1 cellular context compared by ENCODE assay signal in the genomic region with DNA sequence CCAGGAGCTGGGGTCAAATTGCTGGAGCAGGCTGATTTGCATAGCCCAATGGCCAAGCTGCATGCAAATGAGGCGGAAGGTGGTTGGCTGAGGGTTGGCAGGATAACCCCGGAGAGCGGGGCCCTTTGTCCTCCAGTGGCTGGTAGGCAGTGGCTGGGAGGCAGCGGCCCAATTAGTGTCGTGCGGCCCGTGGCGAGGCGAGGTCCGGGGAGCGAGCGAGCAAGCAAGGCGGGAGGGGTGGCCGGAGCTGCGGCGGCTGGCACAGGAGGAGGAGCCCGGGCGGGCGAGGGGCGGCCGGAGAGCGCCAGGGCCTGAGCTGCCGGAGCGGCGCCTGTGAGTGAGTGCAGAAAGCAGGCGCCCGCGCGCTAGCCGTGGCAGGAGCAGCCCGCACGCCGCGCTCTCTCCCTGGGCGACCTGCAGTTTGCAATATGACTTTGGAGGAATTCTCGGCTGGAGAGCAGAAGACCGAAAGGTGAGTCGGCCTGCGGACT.
TF ChIP-seq lines count a peak whose summit lies in the region.

A gene with protein sequence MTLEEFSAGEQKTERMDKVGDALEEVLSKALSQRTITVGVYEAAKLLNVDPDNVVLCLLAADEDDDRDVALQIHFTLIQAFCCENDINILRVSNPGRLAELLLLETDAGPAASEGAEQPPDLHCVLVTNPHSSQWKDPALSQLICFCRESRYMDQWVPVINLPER (plus strand): TSS at position 135 of the 491 bp plus-strand sequence. CDS start 294 bp downstream, at position 429.

TF ChIP-seq in H1, 55 proteins besides CTCF, POLR2A, EP300 and RAD21:
- TF ChIP-seq NRF1 (IDR thresholded peaks at IDR 0.05; ENCODE audit: low read depth, low read length) (no peak), ASH2L (IDR thresholded peaks at IDR 0.05; ENCODE audit: low read length) (no peak), RXRA (IDR thresholded peaks at IDR 0.05; ENCODE audit: insufficient read depth, low read depth, low read length) (no peak), HDAC6 (IDR thresholded peaks at IDR 0.05; ENCODE audit: low read depth, low read length) (no peak), YY1 (IDR thresholded peaks at IDR 0.05; ENCODE audit: low read depth, low read length) (no peak), KDM1A (IDR thresholded peaks at IDR 0.05; ENCODE audit: borderline replicate concordance, low read length) (no peak), SIRT6 (IDR thresholded peaks at IDR 0.05; ENCODE audit: low read length) (no peak), TAF7 (optimal IDR thresholded peaks at IDR 0.05; ENCODE audit: borderline replicate concordance, low read depth, low read length) (peak; percentile 97), SAP30 (IDR thresholded peaks at IDR 0.05; ENCODE audit: insufficient read depth, insufficient replicate concordance, low read length) (no peak), CBX5 (IDR thresholded peaks at IDR 0.05; ENCODE audit: low read depth, low read length) (no peak), SIX5 (IDR thresholded peaks at IDR 0.05; ENCODE audit: low read depth, low read length) (no peak), KDM5A (IDR thresholded peaks at IDR 0.05; ENCODE audit: low read length) (no peak), JUND (IDR thresholded peaks at IDR 0.05; ENCODE audit: low read length) (no peak), TCF12 (IDR thresholded peaks at IDR 0.05; ENCODE audit: low read depth, low read length) (0 out of 2 replicates have a peak, but pooled peaks have one; percentile 24), TAF1 (IDR thresholded peaks at IDR 0.05; ENCODE audit: low read depth, low read length) (peak; percentile 100), POLR2AphosphoS5 (IDR thresholded peaks at IDR 0.05; ENCODE audit: low read depth, low read length) (peak; percentile 95), SIN3A (conservative IDR thresholded peaks at IDR 0.05 in 1 of 2, IDR thresholded peaks at IDR 0.05 in 1 of 2; ENCODE audit: low read depth in 1 of 2, low read length in 2 of 2) (0 out of 4 replicates have a peak, but pooled peaks of 1 of the 2 experiments have one; percentile 42), CHD1 (IDR thresholded peaks at IDR 0.05; ENCODE audit: low read depth, low read length) (no peak), POU5F1 (IDR thresholded peaks at IDR 0.05; ENCODE audit: low read depth, low read length) (no peak), CTBP2 (IDR thresholded peaks at IDR 0.05; ENCODE audit: borderline replicate concordance, insufficient read depth, insufficient read length, low read length) (no peak), CEBPB (IDR thresholded peaks at IDR 0.05; ENCODE audit: low read depth, low read length) (no peak), TBP (IDR thresholded peaks at IDR 0.05; ENCODE audit: low read depth, low read length) (peak; percentile 97), SP4 (IDR thresholded peaks at IDR 0.05; ENCODE audit: low read length) (no peak), RBBP5 (IDR thresholded peaks at IDR 0.05; ENCODE audit: borderline replicate concordance, low read depth, low read length) (no peak; the same call in 1 of the 2 replicates), BCL11A (IDR thresholded peaks at IDR 0.05; ENCODE audit: low read depth in 2 of 2, low read length in 2 of 2) (no peak)
- TF ChIP-seq, protein P1, sequence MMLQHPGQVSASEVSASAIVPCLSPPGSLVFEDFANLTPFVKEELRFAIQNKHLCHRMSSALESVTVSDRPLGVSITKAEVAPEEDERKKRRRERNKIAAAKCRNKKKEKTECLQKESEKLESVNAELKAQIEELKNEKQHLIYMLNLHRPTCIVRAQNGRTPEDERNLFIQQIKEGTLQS (IDR thresholded peaks at IDR 0.05; ENCODE audit: insufficient read depth, low read depth, low read length) = no peak
- TF ChIP-seq, protein P2, sequence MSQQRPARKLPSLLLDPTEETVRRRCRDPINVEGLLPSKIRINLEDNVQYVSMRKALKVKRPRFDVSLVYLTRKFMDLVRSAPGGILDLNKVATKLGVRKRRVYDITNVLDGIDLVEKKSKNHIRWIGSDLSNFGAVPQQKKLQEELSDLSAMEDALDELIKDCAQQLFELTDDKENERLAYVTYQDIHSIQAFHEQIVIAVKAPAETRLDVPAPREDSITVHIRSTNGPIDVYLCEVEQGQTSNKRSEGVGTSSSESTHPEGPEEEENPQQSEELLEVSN (IDR thresholded peaks at IDR 0.05) = peak; percentile 46
- TF ChIP-seq, protein P3, sequence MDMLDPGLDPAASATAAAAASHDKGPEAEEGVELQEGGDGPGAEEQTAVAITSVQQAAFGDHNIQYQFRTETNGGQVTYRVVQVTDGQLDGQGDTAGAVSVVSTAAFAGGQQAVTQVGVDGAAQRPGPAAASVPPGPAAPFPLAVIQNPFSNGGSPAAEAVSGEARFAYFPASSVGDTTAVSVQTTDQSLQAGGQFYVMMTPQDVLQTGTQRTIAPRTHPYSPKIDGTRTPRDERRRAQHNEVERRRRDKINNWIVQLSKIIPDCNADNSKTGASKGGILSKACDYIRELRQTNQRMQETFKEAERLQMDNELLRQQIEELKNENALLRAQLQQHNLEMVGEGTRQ (IDR thresholded peaks at IDR 0.05; ENCODE audit: low read length) = no peak
- TF ChIP-seq, protein P4, sequence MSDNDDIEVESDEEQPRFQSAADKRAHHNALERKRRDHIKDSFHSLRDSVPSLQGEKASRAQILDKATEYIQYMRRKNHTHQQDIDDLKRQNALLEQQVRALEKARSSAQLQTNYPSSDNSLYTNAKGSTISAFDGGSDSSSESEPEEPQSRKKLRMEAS (IDR thresholded peaks at IDR 0.05) = peak; percentile 76
